In genomic region chr16:4487955-4488481, GRCh38 we compare ENCODE assay signal across 10 cellular contexts. TPM values are rescaled to one million over a fixed set of nuclear protein-coding genes. Genes with fewer than 3 reads are reported as not detected.
DNase-seq lines count a peak whose midpoint lies in the region; TF ChIP-seq lines count a peak whose summit lies in the region.
"Had no signal": no experiment of that assay in that cellular context is flagged by ENCODE, and none has a peak within 500 bp of the region (broad histone marks: within the 10 kb centered on the region; RNA-seq: fewer than 3 reads in every experiment).

No MANE protein-coding gene starts in this region.

- no peak for DNase-seq in activated naive CD4-positive, alpha-beta T cell (lab: John Stamatoyannopoulos, UW)
- DNase-seq in iris pigment epithelial cell (ENCODE audit: low read depth): peak; percentile 80
- no peak for DNase-seq in suprapubic skin (ENCODE audit: low spot score in 2 of 2)
- no peak for DNase-seq in NCI-H1092 (lab: John Stamatoyannopoulos, UW)
- no peak for DNase-seq in NCI-H2227 (lab: John Stamatoyannopoulos, UW; ENCODE audit: unreplicated experiment)
- no peak for DNase-seq in OCI-M2 (lab: John Stamatoyannopoulos, UW; ENCODE audit: unreplicated experiment)

- H3K4me3 ChIP-seq in suprapubic skin: no peak overlapping the region
- H3K4me3 ChIP-seq: neural progenitor cell had no signal

- TF ChIP-seq CTCF in suprapubic skin (IDR thresholded peaks at IDR 0.05): no peak

- H3K27ac ChIP-seq in suprapubic skin: peak overlapping the region; percentile 28
- H3K27ac ChIP-seq: KMS-11, neural progenitor cell had no signal

- no peaks in the 10 kb centered on the region for H3K9me3 ChIP-seq in suprapubic skin

- H3K27ac Mint-ChIP-seq in activated naive CD4-positive, alpha-beta T cell treated with anti-CD3 and anti-CD28 coated beads, Interleukin-2, amount 50 U/mL, for 24 hours: peak overlapping the region; percentile 95
- peak overlapping the region; percentile 90 for H3K27ac Mint-ChIP-seq in activated naive CD8-positive, alpha-beta T cell
- H3K27ac Mint-ChIP-seq: neural progenitor cell had no signal

- peaks cover 69% of the 10 kb centered on the region for H3K4me1 Mint-ChIP-seq in activated naive CD4-positive, alpha-beta T cell treated with anti-CD3 and anti-CD28 coated beads, Interleukin-2, amount 50 U/mL, for 24 hours
- H3K4me1 Mint-ChIP-seq in activated naive CD8-positive, alpha-beta T cell (ENCODE audit: low read depth): peaks cover 65% of the 10 kb centered on the region
- H3K4me1 Mint-ChIP-seq: neural progenitor cell had no signal

- H3K4me1 ChIP-seq in suprapubic skin: peaks cover 16% of the 10 kb centered on the region
- H3K4me1 ChIP-seq: neural progenitor cell had no signal

- TF ChIP-seq POLR2A in suprapubic skin (IDR thresholded peaks at IDR 0.05): no peak

- TF ChIP-seq EP300 in suprapubic skin (IDR thresholded peaks at IDR 0.05): no peak

- peaks cover 28% of the 10 kb centered on the region for H3K36me3 ChIP-seq in suprapubic skin
- H3K36me3 ChIP-seq: neural progenitor cell had no signal

- H3K27me3 Mint-ChIP-seq in activated naive CD4-positive, alpha-beta T cell treated with anti-CD3 and anti-CD28 coated beads, Interleukin-2, amount 50 U/mL, for 24 hours: no peaks in the 10 kb centered on the region
- H3K27me3 Mint-ChIP-seq in activated naive CD8-positive, alpha-beta T cell: no peaks in the 10 kb centered on the region

- H3K4me3 Mint-ChIP-seq in activated naive CD4-positive, alpha-beta T cell treated with anti-CD3 and anti-CD28 coated beads, Interleukin-2, amount 50 U/mL, for 24 hours: peak overlapping the region; percentile 66
- peak overlapping the region; percentile 76 for H3K4me3 Mint-ChIP-seq in activated naive CD8-positive, alpha-beta T cell
- H3K4me3 Mint-ChIP-seq: neural progenitor cell had no signal

- H3K36me3 Mint-ChIP-seq in activated naive CD4-positive, alpha-beta T cell treated with anti-CD3 and anti-CD28 coated beads, Interleukin-2, amount 50 U/mL, for 24 hours: peaks cover 6% of the 10 kb centered on the region
- H3K36me3 Mint-ChIP-seq in activated naive CD8-positive, alpha-beta T cell: peaks cover 9% of the 10 kb centered on the region
- H3K36me3 Mint-ChIP-seq: neural progenitor cell had no signal

- no peaks in the 10 kb centered on the region for H3K9me3 Mint-ChIP-seq in activated naive CD4-positive, alpha-beta T cell treated with anti-CD3 and anti-CD28 coated beads, Interleukin-2, amount 50 U/mL, for 24 hours
- H3K9me3 Mint-ChIP-seq in activated naive CD8-positive, alpha-beta T cell (ENCODE audit: low read depth): no peaks in the 10 kb centered on the region
- H3K9me3 Mint-ChIP-seq: neural progenitor cell had no signal

- WGBS in suprapubic skin: 52% methylated on average over 5 of the region's 5 CpGs

- no peaks in the 10 kb centered on the region for H3K27me3 ChIP-seq in suprapubic skin
- H3K27me3 ChIP-seq: neural progenitor cell had no signal

RNA-seq across cellular contexts. Expression of gene HMOX2, which starts 11.8 kb away (rescaled TPM):
- total RNA-seq in suprapubic skin: 10 to 100 TPM; 43.6 to 64.3 (median 52.7) TPM

RNA-seq across cellular contexts. Expression of gene NMRAL1, which starts 13.6 kb away (rescaled TPM):
- total RNA-seq in suprapubic skin: 10 to 100 TPM; 52.7 to 72.3 (median 61.6) TPM

RNA-seq across cellular contexts. Expression of gene CDIP1, which starts 50.6 kb away (rescaled TPM):
- 10 to 100 TPM; 14.7 to 30.0 (median 21.3) TPM for total RNA-seq in suprapubic skin
